In the genomic region with DNA sequence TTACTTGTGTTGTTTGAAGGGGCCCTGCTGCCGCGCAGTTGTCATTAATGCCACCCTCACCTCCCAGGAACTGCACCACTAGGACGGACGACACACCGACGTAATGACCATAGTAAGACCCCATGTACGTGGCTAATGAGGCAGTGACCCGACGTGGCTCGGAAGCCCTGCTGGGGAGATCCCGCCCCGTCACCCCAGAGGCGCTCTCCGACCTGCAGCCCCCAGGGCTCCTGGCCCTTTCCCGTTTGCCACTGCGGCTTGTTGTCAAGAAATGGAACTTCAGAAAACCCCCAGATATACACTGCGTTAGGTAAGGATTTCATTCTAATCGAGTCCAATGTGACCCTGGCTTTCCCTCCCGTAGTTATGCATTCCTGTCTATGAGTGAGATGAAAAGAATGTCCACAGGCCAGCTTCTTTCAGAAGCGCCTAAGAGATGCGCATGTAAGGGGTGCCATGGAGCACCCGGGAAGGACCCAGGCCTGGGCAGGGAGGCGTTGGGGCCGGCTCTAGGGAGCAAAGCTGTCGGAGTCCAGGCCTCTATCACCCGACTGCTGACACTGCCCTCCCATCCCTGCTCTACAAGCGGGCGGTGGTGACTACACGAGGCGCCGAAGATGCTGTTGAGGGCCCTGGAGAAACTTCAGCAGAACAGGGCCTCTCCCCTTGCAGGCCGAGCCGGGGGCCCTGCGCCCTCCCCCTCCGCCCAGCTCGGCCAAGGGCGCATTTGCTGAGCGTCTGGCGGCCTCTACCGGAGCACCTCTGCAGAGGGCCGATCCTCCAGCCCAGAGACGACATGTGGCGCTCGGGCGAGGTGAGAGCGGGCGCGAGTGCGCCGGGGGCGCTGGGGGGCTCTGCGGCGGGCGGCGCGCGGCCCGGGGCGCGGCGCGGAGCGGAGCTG, we compare ENCODE assay signal across 10 cellular contexts. TPM values are rescaled to one million over a fixed set of nuclear protein-coding genes. Genes with fewer than 3 reads are reported as not detected.
DNase-seq lines count a peak whose midpoint lies in the region; ATAC-seq lines count a peak whose summit lies in the region.
"Had no signal": no experiment of that assay in that cellular context is flagged by ENCODE, and none has a peak within 500 bp of the region (broad histone marks: within the 10 kb centered on the region; RNA-seq: fewer than 3 reads in every experiment).

TSS of gene GABRA5 (plus strand) at position 765 of the 901 bp plus-strand sequence. CDS start 2,187 bp downstream, outside the sequence.

- no peaks in the 10 kb centered on the region for H3K4me1 ChIP-seq in ectodermal cell (ENCODE audit: control insufficient read depth, insufficient read depth, low read length)

- peaks cover 3% of the 10 kb centered on the region for H3K9me3 ChIP-seq in ectodermal cell (ENCODE audit: control insufficient read depth, low read length)

- peaks cover 46% of the 10 kb centered on the region for H3K27me3 ChIP-seq in ectodermal cell (ENCODE audit: control insufficient read depth, insufficient read depth, low read length, poor library complexity, severe bottlenecking)

- no peak for ATAC-seq in GM21360 (IDR thresholded peaks at IDR 0.05; ENCODE audit: unreplicated experiment)

- DNase-seq in COR-L47 (lab: John Stamatoyannopoulos, UW) (peak; percentile 66), NCI-H146 (lab: John Stamatoyannopoulos, UW) (peak; percentile 3), midbrain (lab: John Stamatoyannopoulos, UW) (peak; percentile 19), GF-D8 (lab: John Stamatoyannopoulos, UW) (no peak)
- DNase-seq in activated CD8-positive, alpha-beta memory T cell treated with anti-CD3 and anti-CD28 coated beads, Interleukin-2, amount 50 U/mL, for 48 hours = no peak
- no peak for DNase-seq in stimulated activated naive CD4-positive, alpha-beta T cell (lab: John Stamatoyannopoulos, UW)
- DNase-seq: activated CD4-positive, alpha-beta T cell treated with anti-CD3 and anti-CD28 coated beads, Interleukin-2, amount 50 U/mL, for 1 hour had no signal

- no peak within 1 kb of the TSS for H3K27ac ChIP-seq in ectodermal cell (ENCODE audit: insufficient read depth, low read depth, low read length, poor library complexity, severe bottlenecking)
- H3K27ac ChIP-seq: epithelial cell of prostate had no signal

- H3K4me3 ChIP-seq in ectodermal cell (ENCODE audit: insufficient read depth, low read depth, low read length) = peak within 1 kb of the TSS; percentile 54

- no peaks in the 10 kb centered on the region for H3K36me3 ChIP-seq in ectodermal cell (ENCODE audit: control insufficient read depth, insufficient read depth, low read length)

- 15 to 16% methylated on average over 63 of the region's 63 CpGs for WGBS in ectodermal cell, 2 experiments

RNA-seq across cellular contexts. Expression of gene GABRA5, which starts in this region (rescaled TPM):
- polyA plus RNA-seq in ectodermal cell (2013, experiment 1 of 4) = 2.4 TPM
- 2.6 TPM for polyA plus RNA-seq in ectodermal cell (2013, experiment 2 of 4)
- polyA plus RNA-seq in ectodermal cell (2013, experiment 3 of 4) = 2.8 TPM
- polyA plus RNA-seq in ectodermal cell (2013, experiment 4 of 4) = 2.4 TPM

Comparison
In these comparisons a context has a peak if more than half of its experiments do, and no peak if none do; other contexts are left out.
1. DNase-seq: peak in COR-L47 (single experiment), NCI-H146 (single experiment) and midbrain (single experiment); none in activated CD8-positive, alpha-beta memory T cell treated with anti-CD3 and anti-CD28 coated beads, Interleukin-2, amount 50 U/mL, for 48 hours (single experiment), GF-D8 (single experiment) and stimulated activated naive CD4-positive, alpha-beta T cell (0 of 6).